In genomic region chr19:48501446-48501960, GRCh38 we compare ENCODE assay signal across 1 cellular context.
A peak's percentile ranks its signal among the peaks of the same experiment; 100 is the strongest.
TF ChIP-seq lines count a peak whose summit lies in the region.

No MANE protein-coding gene starts in this region.

TF ChIP-seq in HepG2, 621 proteins besides CTCF, POLR2A, EP300 and RAD21 (continued from another document and continues in another):
- no peak for TF ChIP-seq LRRFIP1 (CRISPR knock-in tag; conservative IDR thresholded peaks at IDR 0.05)
- no peak for TF ChIP-seq NFIC (IDR thresholded peaks at IDR 0.05; ENCODE audit: low read length)
- TF ChIP-seq ZNF572 (CRISPR knock-in tag; IDR thresholded peaks at IDR 0.05): no peak
- no peak; the same call in 1 of the 2 replicates for TF ChIP-seq TGIF2 (CRISPR knock-in tag; IDR thresholded peaks at IDR 0.05)
- no peak for TF ChIP-seq ARID4A (CRISPR knock-in tag; IDR thresholded peaks at IDR 0.05; ENCODE audit: borderline replicate concordance)
- TF ChIP-seq GABPB1 (CRISPR knock-in tag; IDR thresholded peaks at IDR 0.05): peak; percentile 66
- TF ChIP-seq PHB2 (IDR thresholded peaks at IDR 0.05; ENCODE audit: partially characterized antibody): no peak
- peak; percentile 80; the same call in 1 of the 2 replicates for TF ChIP-seq TRIM22 (IDR thresholded peaks at IDR 0.05)
- TF ChIP-seq ZNF777 (CRISPR knock-in tag; IDR thresholded peaks at IDR 0.05): no peak
- no peak for TF ChIP-seq SOX6 (IDR thresholded peaks at IDR 0.05)
- no peak for TF ChIP-seq SOX6 (CRISPR knock-in tag; IDR thresholded peaks at IDR 0.05)
- no peak for TF ChIP-seq ZNF30 (CRISPR knock-in tag; IDR thresholded peaks at IDR 0.05)
- TF ChIP-seq NCOA1 (CRISPR knock-in tag; IDR thresholded peaks at IDR 0.05): no peak
- TF ChIP-seq POGZ (CRISPR knock-in tag; IDR thresholded peaks at IDR 0.05): no peak
- no peak for TF ChIP-seq PHF5A (CRISPR knock-in tag; IDR thresholded peaks at IDR 0.05; ENCODE audit: low read depth, unreplicated experiment)
- no peak for TF ChIP-seq ARID3A (IDR thresholded peaks at IDR 0.05; ENCODE audit: low read depth, low read length)
- no peak for TF ChIP-seq ZNF296 (CRISPR knock-in tag; conservative IDR thresholded peaks at IDR 0.05)
- TF ChIP-seq RXRA (CRISPR knock-in tag; IDR thresholded peaks at IDR 0.05): peak; percentile 68
- no peak for TF ChIP-seq ZNF337 (CRISPR knock-in tag; IDR thresholded peaks at IDR 0.05; ENCODE audit: borderline replicate concordance, low read depth)
- no peak for TF ChIP-seq TCF7 (IDR thresholded peaks at IDR 0.05; ENCODE audit: low read depth)
- TF ChIP-seq ZNF44 (CRISPR knock-in tag; IDR thresholded peaks at IDR 0.05): peak; percentile 85
- TF ChIP-seq NONO (IDR thresholded peaks at IDR 0.05): no peak
- no peak for TF ChIP-seq NONO (CRISPR knock-in tag; conservative IDR thresholded peaks at IDR 0.05)
- TF ChIP-seq ZBTB1 (CRISPR knock-in tag; IDR thresholded peaks at IDR 0.05; ENCODE audit: borderline replicate concordance): no peak
- TF ChIP-seq ZNF335 (CRISPR knock-in tag; IDR thresholded peaks at IDR 0.05): no peak
- no peak for TF ChIP-seq MIER3 (CRISPR knock-in tag; IDR thresholded peaks at IDR 0.05; ENCODE audit: borderline replicate concordance)
- TF ChIP-seq TCF12 (IDR thresholded peaks at IDR 0.05): no peak
- no peak for TF ChIP-seq TCF12 (CRISPR knock-in tag; IDR thresholded peaks at IDR 0.05)
- TF ChIP-seq AHDC1 (CRISPR knock-in tag; IDR thresholded peaks at IDR 0.05; ENCODE audit: borderline replicate concordance): no peak
- TF ChIP-seq SPEN (CRISPR knock-in tag; IDR thresholded peaks at IDR 0.05; ENCODE audit: low read depth): no peak; the same call in 1 of the 2 replicates
- no peak for TF ChIP-seq TFDP2 (CRISPR knock-in tag; IDR thresholded peaks at IDR 0.05)
- no peak for TF ChIP-seq HNF1A (IDR thresholded peaks at IDR 0.05; ENCODE audit: low read depth)
- no peak for TF ChIP-seq HNF1A (CRISPR knock-in tag; IDR thresholded peaks at IDR 0.05; ENCODE audit: borderline replicate concordance)
- no peak for TF ChIP-seq ZNF280B (CRISPR knock-in tag; IDR thresholded peaks at IDR 0.05; ENCODE audit: borderline replicate concordance)
